Comparison of ENCODE assay signal across 8 cellular contexts in the genomic region with DNA sequence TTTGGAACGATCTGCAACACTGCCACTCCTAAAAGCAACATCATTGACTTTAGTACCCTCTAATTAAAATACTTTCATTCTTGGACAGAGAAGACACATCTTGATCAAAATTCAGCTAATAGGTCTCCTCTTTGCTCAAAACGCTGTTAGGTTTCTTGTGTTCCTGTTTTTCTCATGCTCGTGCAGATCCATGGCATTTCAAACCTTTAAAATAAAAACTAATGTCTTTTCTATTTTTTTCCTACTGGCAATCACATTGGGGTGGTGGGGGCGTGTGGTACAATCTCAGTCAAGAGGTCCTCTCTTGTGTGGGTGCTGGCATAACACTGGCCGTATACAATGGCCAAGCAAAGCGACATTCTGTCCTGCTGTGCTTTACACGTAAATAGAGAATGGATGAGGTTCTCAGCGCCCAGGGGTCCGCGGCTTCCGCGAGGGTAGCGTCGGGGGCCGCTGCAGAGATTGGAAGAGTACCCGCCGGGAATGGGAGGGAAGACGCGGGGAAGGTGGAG. TPM values are rescaled to one million over a fixed set of nuclear protein-coding genes. Genes with fewer than 3 reads are reported as not detected.
DNase-seq lines count a peak whose midpoint lies in the region; ATAC-seq and TF ChIP-seq lines count a peak whose summit lies in the region.

No MANE protein-coding gene starts in this region.

- H2AFZ ChIP-seq in DND-41 (ENCODE audit: low read depth, low read length) = peak overlapping the region; percentile 79; the same call in 1 of the 2 replicates

- no peaks in the 10 kb centered on the region for H3K79me2 ChIP-seq in DND-41 (ENCODE audit: insufficient read depth, low read length)

- H3K27me3 Mint-ChIP-seq in progenitor cell of endocrine pancreas = peaks cover 63% of the 10 kb centered on the region

- no peaks in the 10 kb centered on the region for H3K9me3 Mint-ChIP-seq in progenitor cell of endocrine pancreas (ENCODE audit: low read depth)

- H3K27me3 ChIP-seq in DND-41 (ENCODE audit: insufficient read depth, low read length, poor library complexity) (no peaks in the 10 kb centered on the region), Peyer's patch (no peaks in the 10 kb centered on the region)

- peak overlapping the region; percentile 77 for H3K4me2 ChIP-seq in DND-41 (ENCODE audit: insufficient read depth, low read length)

- no peak overlapping the region for H3K9ac ChIP-seq in DND-41 (ENCODE audit: low read depth, low read length)

- no peak for DNase-seq in DND-41
- no peak for DNase-seq in Peyer's patch
- no peak for DNase-seq in fibroblast of the aortic adventitia (ENCODE audit: low read depth)
- DNase-seq in progenitor cell of endocrine pancreas (ENCODE audit: low spot score, unreplicated experiment) = no peak
- DNase-seq in T-helper 9 cell = no peak
- no peak for DNase-seq in NCI-H2196 treated with DMSO at 0.1 percent for 48 hours (lab: John Stamatoyannopoulos, UW; ENCODE audit: unreplicated experiment)
- no peak for DNase-seq in NCI-H1092 treated with DMSO at 0.1 percent for 48 hours (lab: John Stamatoyannopoulos, UW)

- H3K4me3 ChIP-seq in DND-41 (ENCODE audit: low read depth in 1 of 2, low read length in 2 of 2) (no peak overlapping the region; a peak in 1 of 4 replicates), Peyer's patch (peak overlapping the region; percentile 51 to 70 (median 62)), fibroblast of the aortic adventitia (ENCODE audit: low read depth, low read length) (peak overlapping the region; percentile 59)

- H3K27ac ChIP-seq in DND-41 (ENCODE audit: low read length) = no peak overlapping the region
- H3K27ac ChIP-seq in Peyer's patch = no peak overlapping the region

- H3K9me3 ChIP-seq in DND-41 (ENCODE audit: insufficient read depth, low read length, severe bottlenecking) = no peaks in the 10 kb centered on the region
- no peaks in the 10 kb centered on the region for H3K9me3 ChIP-seq in Peyer's patch

- H3K4me1 ChIP-seq in DND-41 (ENCODE audit: insufficient read depth, low read length) (peaks cover 32% of the 10 kb centered on the region), Peyer's patch (peaks cover 0 to 21% (median 2%) of the 10 kb centered on the region in 4 donors)

- H3K4me1 Mint-ChIP-seq in progenitor cell of endocrine pancreas (ENCODE audit: low read depth) = peaks cover 6% of the 10 kb centered on the region

- no peak for TF ChIP-seq CTCF in DND-41 (IDR thresholded peaks at IDR 0.05; ENCODE audit: borderline replicate concordance, extremely low read depth, low read length, poor library complexity, severe bottlenecking)
- no peak for TF ChIP-seq CTCF in Peyer's patch (IDR thresholded peaks at IDR 0.05)
- TF ChIP-seq CTCF in fibroblast of the aortic adventitia (IDR thresholded peaks at IDR 0.05; ENCODE audit: insufficient read depth, low read length) = no peak
- no peak for TF ChIP-seq CTCF in progenitor cell of endocrine pancreas (IDR thresholded peaks at IDR 0.05; ENCODE audit: unreplicated experiment)

- TF ChIP-seq POLR2A in Peyer's patch (IDR thresholded peaks at IDR 0.05) = no peak

- no peaks in the 10 kb centered on the region for H4K20me1 ChIP-seq in DND-41 (ENCODE audit: insufficient read depth, low read length)

- no peak overlapping the region for H3K27ac Mint-ChIP-seq in progenitor cell of endocrine pancreas

- H3K36me3 ChIP-seq in DND-41 (ENCODE audit: insufficient read depth, low read length) (no peaks in the 10 kb centered on the region), Peyer's patch (no peaks in the 10 kb centered on the region)

- peak overlapping the region; percentile 72 for H3K4me3 Mint-ChIP-seq in progenitor cell of endocrine pancreas (ENCODE audit: low read depth)

- H3K36me3 Mint-ChIP-seq in progenitor cell of endocrine pancreas (ENCODE audit: insufficient read depth) = no peaks in the 10 kb centered on the region

- ATAC-seq in DND-41 (ENCODE audit: insufficient read depth, low read depth) (no peak), GM21515 (IDR thresholded peaks at IDR 0.05; ENCODE audit: unreplicated experiment) (no peak)

RNA-seq across cellular contexts. Expression of a gene that starts 0.3 kb away (rescaled TPM):
- total RNA-seq in Peyer's patch (1 to 10 TPM in 1 of 4 donors, under 1 TPM in 1, not detected in 2; 0.95 to 4.1 TPM), fibroblast of the aortic adventitia (ENCODE audit: low replicate concordance) (0.27 and 0.98 TPM in 2 replicates), progenitor cell of endocrine pancreas (not detected in 2 replicates)

RNA-seq across cellular contexts. Expression of a gene that starts 27.0 kb away (rescaled TPM):
- total RNA-seq in Peyer's patch (1 to 10 TPM in 1 of 4 donors, not detected in 3; 1.7 TPM), fibroblast of the aortic adventitia (ENCODE audit: low replicate concordance) (0.33 and 4.7 TPM in 2 replicates), progenitor cell of endocrine pancreas (2.9 and 4.2 TPM in 2 replicates)

Comparison
In these comparisons a context has a peak if more than half of its experiments do, and no peak if none do; other contexts are left out.
1. H3K4me3 ChIP-seq: peak in Peyer's patch (4 of 4) and fibroblast of the aortic adventitia (single experiment); none in DND-41 (0 of 2).